19 cellular contexts compared by ENCODE assay signal in genomic region chr22:42548597-42549328, GRCh38.
"Had no signal": no experiment of that assay in that cellular context is flagged by ENCODE, and none has a peak within 500 bp of the region (broad histone marks: within the 10 kb centered on the region; RNA-seq: fewer than 3 reads in every experiment).

No MANE protein-coding gene starts in this region.

- H3K4me2 ChIP-seq: smooth muscle cell had no signal

- H3K4me3 Mint-ChIP-seq: naive thymus-derived CD8-positive, alpha-beta T cell had no signal

- H3K36me3 ChIP-seq: gastroesophageal sphincter, heart right ventricle, pancreas, stomach, upper lobe of left lung had no signal

- H3K9me3 Mint-ChIP-seq: activated naive CD4-positive, alpha-beta T cell treated with anti-CD3 and anti-CD28 coated beads, Interleukin-2, amount 50 U/mL, for 72 hours; immature natural killer cell; naive thymus-derived CD8-positive, alpha-beta T cell had no signal

- H3K9me3 ChIP-seq: gastroesophageal sphincter, pancreas, stomach, testis, upper lobe of left lung had no signal

- DNase-seq: activated CD4-positive, alpha-beta T cell treated with anti-CD3 and anti-CD28 coated beads for 1 hour; activated CD4-positive, alpha-beta T cell treated with anti-CD3 and anti-CD28 coated beads, Interleukin-2, amount 50 U/mL, for 48 hours; activated gamma-delta T cell treated with Interleukin-2 at 50 U/mL for 16 hours; effector CD4-positive, alpha-beta T cell; heart right ventricle; immature natural killer cell; mesenchymal stem cell; naive thymus-derived CD8-positive, alpha-beta T cell; pancreas; stimulated activated CD4-positive, alpha-beta T cell treated with anti-CD3 and anti-CD28 coated beads, Interleukin-4, amount 100 ng/mL, for 1 hour; stomach; T-helper 9 cell; testis; upper lobe of left lung had no signal

- H3K27ac Mint-ChIP-seq: activated naive CD4-positive, alpha-beta T cell treated with anti-CD3 and anti-CD28 coated beads, Interleukin-2, amount 50 U/mL, for 72 hours had no signal

- H3K27me3 Mint-ChIP-seq: naive thymus-derived CD8-positive, alpha-beta T cell had no signal

- H3K4me3 ChIP-seq: gastroesophageal sphincter, heart right ventricle, pancreas, smooth muscle cell, stomach, testis, upper lobe of left lung had no signal

- H3K36me3 Mint-ChIP-seq: activated naive CD4-positive, alpha-beta T cell treated with anti-CD3 and anti-CD28 coated beads, Interleukin-2, amount 50 U/mL, for 72 hours; immature natural killer cell; naive thymus-derived CD8-positive, alpha-beta T cell had no signal

- ATAC-seq: activated naive CD4-positive, alpha-beta T cell treated with anti-CD3 and anti-CD28 coated beads, Interleukin-2, amount 50 U/mL, for 72 hours; esophagus mucosa; gastroesophageal sphincter; heart right ventricle; naive thymus-derived CD8-positive, alpha-beta T cell; pancreas; sciatic nerve had no signal

- H3K27ac ChIP-seq: gastroesophageal sphincter, heart right ventricle, pancreas, stomach, testis, upper lobe of left lung had no signal

- H3K27me3 ChIP-seq: heart right ventricle, pancreas, testis, upper lobe of left lung had no signal

- H3K4me1 ChIP-seq: pancreas had no signal
